In genomic region chr1:161033751-161034150, GRCh38 we compare ENCODE assay signal across 1 cellular context.
TF ChIP-seq lines count a peak whose summit lies in the region.

No MANE protein-coding gene starts in this region.

TF ChIP-seq in HCT116, 20 proteins besides CTCF, POLR2A, EP300 and RAD21:
- TF ChIP-seq EGR1 (IDR thresholded peaks at IDR 0.05; ENCODE audit: low read depth) = 0 out of 2 replicates have a peak, but pooled peaks have one; percentile 18
- TF ChIP-seq TCF7L2 (IDR thresholded peaks at IDR 0.05; ENCODE audit: borderline replicate concordance, extremely low read depth, insufficient read depth, insufficient read length) = no peak
- no peak for TF ChIP-seq ELF1 (IDR thresholded peaks at IDR 0.05; ENCODE audit: borderline replicate concordance, low read depth)
- TF ChIP-seq ZFX (IDR thresholded peaks at IDR 0.05) = no peak
- peak; percentile 71 for TF ChIP-seq JUND (IDR thresholded peaks at IDR 0.05)
- peak; percentile 68; the same call in 1 of the 2 replicates for TF ChIP-seq CBX3 (IDR thresholded peaks at IDR 0.05; ENCODE audit: low read depth)
- 0 out of 2 replicates have a peak, but pooled peaks have one; percentile 21 for TF ChIP-seq MAX (IDR thresholded peaks at IDR 0.05)
- no peak for TF ChIP-seq ZNF274 (IDR thresholded peaks at IDR 0.05; ENCODE audit: low read depth, low read length)
- TF ChIP-seq EZH2phosphoT487 (IDR thresholded peaks at IDR 0.05; ENCODE audit: borderline replicate concordance) = no peak
- no peak; the same call in 1 of the 2 replicates for TF ChIP-seq POLR2AphosphoS5 (IDR thresholded peaks at IDR 0.05; ENCODE audit: low read depth, low read length)
- TF ChIP-seq SP1 (IDR thresholded peaks at IDR 0.05; ENCODE audit: low read depth) = peak; percentile 55
- TF ChIP-seq YY1 (IDR thresholded peaks at IDR 0.05; ENCODE audit: extremely low read depth, insufficient replicate concordance, low read depth, low read length) = no peak
- no peak for TF ChIP-seq EZH2 (IDR thresholded peaks at IDR 0.05)
- TF ChIP-seq REST (IDR thresholded peaks at IDR 0.05; ENCODE audit: low read depth) = no peak
- TF ChIP-seq ZBTB33 (IDR thresholded peaks at IDR 0.05; ENCODE audit: extremely low read depth, insufficient replicate concordance, low read length) = no peak
- TF ChIP-seq CEBPB (IDR thresholded peaks at IDR 0.05; ENCODE audit: low read depth) = no peak; the same call in 1 of the 2 replicates
- no peak; the same call in 1 of the 2 replicates for TF ChIP-seq ATF3 (IDR thresholded peaks at IDR 0.05)
- TF ChIP-seq FOSL1 (IDR thresholded peaks at IDR 0.05; ENCODE audit: low read depth) = peak; percentile 64
- TF ChIP-seq SRF (IDR thresholded peaks at IDR 0.05; ENCODE audit: low read depth) = no peak
- TF ChIP-seq SIN3A (IDR thresholded peaks at IDR 0.05; ENCODE audit: low read depth) = no peak
